Comparison of ENCODE assay signal across 13 cellular contexts in the genomic region with DNA sequence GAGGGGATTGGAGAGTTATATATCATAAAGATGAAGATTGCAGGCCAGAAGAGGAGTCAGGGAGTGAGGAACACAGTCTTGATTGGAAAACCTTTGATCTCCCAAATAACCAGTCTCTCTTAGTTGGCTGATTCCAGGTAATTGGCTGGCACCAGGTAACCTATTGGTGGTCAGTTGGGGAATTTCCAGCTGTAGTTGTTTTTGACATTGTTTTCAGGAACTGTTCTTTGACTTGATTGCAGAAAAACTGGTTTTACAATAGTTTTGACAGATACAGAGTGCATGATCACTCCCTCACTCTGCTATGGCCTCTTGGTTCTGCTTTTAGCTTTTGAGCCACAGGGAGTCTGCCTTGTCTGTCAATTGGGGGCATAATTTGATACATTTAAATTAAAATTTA.
"Had no signal": no experiment of that assay in that cellular context is flagged by ENCODE, and none has a peak within 500 bp of the region (broad histone marks: within the 10 kb centered on the region; RNA-seq: fewer than 3 reads in every experiment).

No MANE protein-coding gene starts in this region.

- H3K36me3 ChIP-seq: vagina had no signal

- H3K9me3 ChIP-seq: vagina had no signal

- H3K4me1 ChIP-seq: psoas muscle, vagina had no signal

- H3K4me3 ChIP-seq: dorsolateral prefrontal cortex, lung, psoas muscle, vagina had no signal

- H3K27me3 ChIP-seq: vagina had no signal

- DNase-seq: activated CD4-positive, alpha-beta T cell treated with anti-CD3 and anti-CD28 coated beads, Interleukin-2, amount 50 U/mL, for 4 hours; activated CD4-positive, CD25-positive, alpha-beta regulatory T cell treated with anti-CD3 and anti-CD28 coated beads, Interleukin-2, amount 50 U/mL, for 72 hours; activated effector memory CD4-positive, alpha-beta T cell treated with anti-CD3 and anti-CD28 coated beads, Interleukin-2, amount 50 U/mL, for 16 hours; activated naive CD8-positive, alpha-beta T cell treated with anti-CD3 and anti-CD28 coated beads for 36 hours; activated T-cell treated with anti-CD3 and anti-CD28 coated beads, Interleukin-2, amount 50 U/mL, for 24 hours; dorsolateral prefrontal cortex; natural killer cell; psoas muscle; stimulated activated naive CD4-positive, alpha-beta T cell treated with Interleukin-2 at 50 U/mL for 16 hours; T-helper 9 cell had no signal

- ATAC-seq: natural killer cell, psoas muscle, sciatic nerve had no signal

- H3K27ac ChIP-seq: psoas muscle, vagina had no signal
